Comparison of ENCODE assay signal across 8 cellular contexts in the genomic region with DNA sequence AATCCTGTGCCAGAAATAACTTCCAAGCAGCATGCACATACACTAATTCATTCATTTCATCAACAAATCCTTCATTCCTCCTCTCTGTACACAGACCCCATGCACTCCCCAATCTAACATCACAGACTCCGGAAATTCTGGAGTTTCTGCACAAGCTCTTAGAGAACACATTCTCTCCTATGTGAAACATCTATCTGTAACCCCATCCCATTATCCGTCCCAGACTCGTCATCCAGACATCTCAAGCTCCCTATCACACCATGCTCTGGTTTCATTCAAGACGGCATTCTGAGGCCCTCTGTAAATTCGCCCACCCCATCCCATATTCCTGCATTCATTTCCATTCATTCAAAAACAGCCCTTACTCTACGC. TPM values are rescaled to one million over a fixed set of nuclear protein-coding genes. Genes with fewer than 3 reads are reported as not detected.
DNase-seq lines count a peak whose midpoint lies in the region; FAIRE-seq and TF ChIP-seq lines count a peak whose summit lies in the region.

No MANE protein-coding gene starts in this region.

- peak overlapping the region; percentile 89 for H3K27ac ChIP-seq in RWPE1

- no peak for TF ChIP-seq POLR2A in GM12891 (IDR thresholded peaks at IDR 0.05; ENCODE audit: low read depth, low read length)

- DNase-seq in GM10248 (ENCODE audit: extremely low spot score) (peak; percentile 23), H7 (no peak), RWPE1 (ENCODE audit: low spot score) (peak; percentile 32), fibroblast of pulmonary artery (ENCODE audit: low read depth) (no peak), retinal pigment epithelial cell (ENCODE audit: low read depth) (no peak), dedifferentiated amniotic fluid mesenchymal stem cell (ENCODE audit: extremely low spot score) (no peak), GM12891 (ENCODE audit: insufficient read length, low spot score) (no peak), putamen (ENCODE audit: low spot score) (no peak)

- peak overlapping the region; percentile 91 for H3K4me3 ChIP-seq in H7 (ENCODE audit: insufficient read depth, low read depth, low read length)
- H3K4me3 ChIP-seq in fibroblast of pulmonary artery (replicated peaks; ENCODE audit: low read depth, low read length), result peak overlapping the region; percentile 93
- peak overlapping the region; percentile 88 for H3K4me3 ChIP-seq in retinal pigment epithelial cell (ENCODE audit: low read length)

- no peaks in the 10 kb centered on the region for H3K36me3 ChIP-seq in H7 (replicated peaks; ENCODE audit: control insufficient read depth, insufficient read depth, low read length)

- POLR2A ChIA-PET in GM10248 (lab: Yijun Ruan, JAX), result interaction anchor here (0.6 kb wide), 1 partner anchor 9 kb away, joined by 5 read pairs; no protein-coding TSS in a partner anchor
- POLR2A ChIA-PET in RWPE1 (lab: Yijun Ruan, JAX; ENCODE audit: low non-redundant PET), result interaction anchor here (0.6 kb wide), 1 partner anchor 22 kb away, joined by 4 read pairs; no protein-coding TSS in a partner anchor

- no peaks in the 10 kb centered on the region for H3K27me3 ChIP-seq in H7 (ENCODE audit: control insufficient read depth, insufficient read depth, low read length)

- no peak for TF ChIP-seq CTCF in GM10248 (IDR thresholded peaks at IDR 0.05; ENCODE audit: control extremely low read depth, extremely low read depth, low read depth, missing control alignments)
- no peak for TF ChIP-seq CTCF in RWPE1 (conservative IDR thresholded peaks at IDR 0.05; ENCODE audit: low read depth)
- no peak for TF ChIP-seq CTCF in fibroblast of pulmonary artery (IDR thresholded peaks at IDR 0.05; ENCODE audit: low read length, missing control alignments)
- TF ChIP-seq CTCF in retinal pigment epithelial cell (conservative IDR thresholded peaks at IDR 0.05; ENCODE audit: low read depth, low read length), result no peak

- FAIRE-seq in GM12891 (lab: Jason Lieb, UNC), result no peak

- CTCF ChIA-PET in GM10248 (lab: Yijun Ruan, JAX) (interaction anchor here (0.9 to 3.2 kb wide), 10 partner anchors 9 to 240 kb away, joined by 3 to 23 read pairs (median 5); no protein-coding TSS in a partner anchor), RWPE1 (lab: Yijun Ruan, JAX) (interaction anchor here (0.7 to 1.0 kb wide), 3 partner anchors 20 to 232 kb away, joined by 3 to 4 read pairs (median 4); no protein-coding TSS in a partner anchor)

TF ChIP-seq in GM12891, 5 proteins besides CTCF, POLR2A, EP300 and RAD21:
- TF ChIP-seq TAF1 (IDR thresholded peaks at IDR 0.05; ENCODE audit: low read depth, low read length) (no peak), POLR2AphosphoS5 (IDR thresholded peaks at IDR 0.05; ENCODE audit: low read depth, low read length) (no peak), POU2F2 (IDR thresholded peaks at IDR 0.05; ENCODE audit: low read depth, low read length) (no peak)

RNA-seq across cellular contexts. Expression of gene LEO1, which starts 0.6 kb away (rescaled TPM):
- total RNA-seq in H7 (2014; rRNA removed; shearing (Covaris generic)), result 15.1 and 26.9 TPM in 2 replicates
- polyA plus RNA-seq in GM12891 (2012; ENCODE audit: low read depth, missing spikeins), result 20.4 TPM

RNA-seq across cellular contexts. Expression of gene MAPK6, which starts 48.1 kb away (rescaled TPM):
- total RNA-seq in H7 (2014; rRNA removed; shearing (Covaris generic)), result 77.0 and 83.7 TPM in 2 replicates
- polyA plus RNA-seq in GM12891 (2012; ENCODE audit: low read depth, missing spikeins), result 25.6 TPM

Comparison
In these comparisons a context has a peak if more than half of its experiments do, and no peak if none do; other contexts are left out.
1. DNase-seq: peak in GM10248 (single experiment) and RWPE1 (single experiment); none in H7 (single experiment), fibroblast of pulmonary artery (single experiment), retinal pigment epithelial cell (single experiment), dedifferentiated amniotic fluid mesenchymal stem cell (single experiment), GM12891 (single experiment) and putamen (single experiment).
2. Peak in every context shown above with its lines, with median percentiles within 50 percentile points of each other: H3K4me3 ChIP-seq.